9 cellular contexts compared by ENCODE assay signal in genomic region chr17:77466140-77466539, GRCh38.
A peak's percentile ranks its signal among the peaks of the same experiment; 100 is the strongest.
DNase-seq lines count a peak whose midpoint lies in the region; ATAC-seq and TF ChIP-seq lines count a peak whose summit lies in the region.
"Had no signal": no experiment of that assay in that cellular context is flagged by ENCODE, and none has a peak within 500 bp of the region (broad histone marks: within the 10 kb centered on the region; RNA-seq: fewer than 3 reads in every experiment).

No MANE protein-coding gene starts in this region.

- peak overlapping the region; percentile 95 for H4K91ac ChIP-seq in mesenchymal stem cell (ENCODE audit: low read length)

- H3K79me1 ChIP-seq in mesenchymal stem cell (replicated peaks; ENCODE audit: low read length, poor library complexity, severe bottlenecking), result peaks cover 19% of the 10 kb centered on the region

- peak overlapping the region in 1 of 2 experiments; percentile 35 for H3K23ac ChIP-seq in mesenchymal stem cell (ENCODE audit: low read length in 2 of 2)

- peak overlapping the region in 1 of 2 experiments; percentile 83 for H3K14ac ChIP-seq in mesenchymal stem cell (ENCODE audit: low read length in 2 of 2)

- no peak overlapping the region for H2AFZ ChIP-seq in mesenchymal stem cell (ENCODE audit: low read depth, low read length)

- H2BK120ac ChIP-seq in mesenchymal stem cell (ENCODE audit: low read depth, low read length), result peak overlapping the region; percentile 90

- peak overlapping the region; percentile 59 for H2AK5ac ChIP-seq in mesenchymal stem cell (ENCODE audit: low read length, severe bottlenecking)

- H3K4me3 Mint-ChIP-seq in activated T-cell treated with anti-CD3 and anti-CD28 coated beads, Interleukin-2, amount 50 U/mL, for 4 hours, result peak overlapping the region; percentile 74
- H3K4me3 Mint-ChIP-seq in type B pancreatic cell, result peak overlapping the region; percentile 67

- H3K27me3 Mint-ChIP-seq in activated T-cell treated with anti-CD3 and anti-CD28 coated beads, Interleukin-2, amount 50 U/mL, for 4 hours (ENCODE audit: low read depth), result no peaks in the 10 kb centered on the region
- no peaks in the 10 kb centered on the region for H3K27me3 Mint-ChIP-seq in type B pancreatic cell

- H3K4me1 Mint-ChIP-seq in activated T-cell treated with anti-CD3 and anti-CD28 coated beads, Interleukin-2, amount 50 U/mL, for 4 hours (ENCODE audit: low read depth), result peaks cover 86% of the 10 kb centered on the region
- peaks cover 69% of the 10 kb centered on the region for H3K4me1 Mint-ChIP-seq in type B pancreatic cell (ENCODE audit: unreplicated experiment)

- peak overlapping the region; percentile 46 to 88 for H2BK12ac ChIP-seq in mesenchymal stem cell (ENCODE audit: low read length in 2 of 2)

- TF ChIP-seq CTCF in colonic mucosa (IDR thresholded peaks at IDR 0.05), result no peak
- no peak for TF ChIP-seq CTCF in type B pancreatic cell (conservative IDR thresholded peaks at IDR 0.05)
- no peak for TF ChIP-seq CTCF in lower leg skin (IDR thresholded peaks at IDR 0.05)

- no peak overlapping the region for H2BK15ac ChIP-seq in mesenchymal stem cell (ENCODE audit: low read depth, poor library complexity, severe bottlenecking)

- H3K9me3 Mint-ChIP-seq in activated T-cell treated with anti-CD3 and anti-CD28 coated beads, Interleukin-2, amount 50 U/mL, for 4 hours, result no peaks in the 10 kb centered on the region
- H3K9me3 Mint-ChIP-seq in type B pancreatic cell, result no peaks in the 10 kb centered on the region

- no peaks in the 10 kb centered on the region for H3K36me3 ChIP-seq in colonic mucosa
- peaks cover 26 to 39% of the 10 kb centered on the region in 2 experiments for H3K36me3 ChIP-seq in mesenchymal stem cell (ENCODE audit: control insufficient read depth in 1 of 2, insufficient read depth in 2 of 2, low read depth in 1 of 2, low read length in 2 of 2)
- H3K36me3 ChIP-seq: thoracic aorta had no signal

- peak in 1 of 2 donors; percentile 4 for ATAC-seq in activated T-cell treated with anti-CD3 and anti-CD28 coated beads, Interleukin-2, amount 50 U/mL, for 4 hours
- no peak for ATAC-seq in GM21529 (IDR thresholded peaks at IDR 0.05; ENCODE audit: unreplicated experiment)

- H3K4me3 ChIP-seq in colonic mucosa (no peak overlapping the region), mesenchymal stem cell (ENCODE audit: insufficient read depth in 1 of 2, low read depth in 1 of 2, low read length in 2 of 2) (no peak overlapping the region), lower leg skin (ENCODE audit: low read depth, poor library complexity, severe bottlenecking) (no peak overlapping the region)
- H3K4me3 ChIP-seq: thoracic aorta had no signal

- WGBS in mesenchymal stem cell, result 10% methylated on average over 13 of the region's 13 CpGs
- WGBS in lower leg skin, 2 donors, result 56 to 74% methylated on average over 13 of the region's 13 CpGs

- H3K27ac ChIP-seq in colonic mucosa, result peak overlapping the region; percentile 60
- peak overlapping the region; percentile 85 for H3K27ac ChIP-seq in mesenchymal stem cell (ENCODE audit: low read length, poor library complexity, severe bottlenecking)

- peak overlapping the region; percentile 41 for H4K8ac ChIP-seq in mesenchymal stem cell (ENCODE audit: low read length)

- H3K27me3 ChIP-seq in colonic mucosa (no peaks in the 10 kb centered on the region), mesenchymal stem cell (ENCODE audit: control insufficient read depth in 1 of 2, insufficient read depth in 1 of 2, low read length in 2 of 2) (no peaks in the 10 kb centered on the region)

- H3K9ac ChIP-seq in colonic mucosa (ENCODE audit: low read depth in 2 of 2, low read length in 2 of 2) (peak overlapping the region in 1 of 2 donors; percentile 26), mesenchymal stem cell (ENCODE audit: low read length) (peak overlapping the region; percentile 27)

- peak overlapping the region; percentile 53 for H2BK5ac ChIP-seq in mesenchymal stem cell (ENCODE audit: low read depth, low read length, poor library complexity, severe bottlenecking)

- no peak overlapping the region for H3K4me2 ChIP-seq in mesenchymal stem cell (ENCODE audit: low read length, poor library complexity, severe bottlenecking)

- intact Hi-C loops in colonic mucosa (cut with DNase I), result no loop called here
- intact Hi-C loops in lower leg skin (cut with DNase I; ENCODE audit: low total_unique reads), result no loop called here

- no peaks in the 10 kb centered on the region for H3K9me3 ChIP-seq in colonic mucosa
- H3K9me3 ChIP-seq in mesenchymal stem cell (ENCODE audit: control insufficient read depth, low read length), result no peaks in the 10 kb centered on the region
- H3K9me3 ChIP-seq: thoracic aorta had no signal

- peaks cover 29% of the 10 kb centered on the region for H3K36me3 Mint-ChIP-seq in activated T-cell treated with anti-CD3 and anti-CD28 coated beads, Interleukin-2, amount 50 U/mL, for 4 hours (ENCODE audit: insufficient read depth)
- H3K36me3 Mint-ChIP-seq in type B pancreatic cell, result peaks cover 27% of the 10 kb centered on the region

- no peak for DNase-seq in activated T-cell treated with anti-CD3 and anti-CD28 coated beads, Interleukin-2, amount 50 U/mL, for 4 hours
- DNase-seq in activated T-cell treated with anti-CD3 and anti-CD28 coated beads, Interleukin-2, amount 50 U/mL, for 1 hour, result no peak
- no peak for DNase-seq in colonic mucosa
- peak; percentile 79 for DNase-seq in mesenchymal stem cell
- peak; percentile 68 for DNase-seq in type B pancreatic cell (ENCODE audit: extremely low spot score, unreplicated experiment)
- no peak for DNase-seq in lower leg skin (ENCODE audit: low spot score in 2 of 2)
- DNase-seq in NCI-H1436 (lab: John Stamatoyannopoulos, UW), result no peak

- peak overlapping the region; percentile 89 for H3K27ac Mint-ChIP-seq in type B pancreatic cell

- TF ChIP-seq POLR2A in lower leg skin (IDR thresholded peaks at IDR 0.05), result no peak

- peak overlapping the region; percentile 94 for H3K4ac ChIP-seq in mesenchymal stem cell (ENCODE audit: low read depth in 1 of 2, low read length in 2 of 2)

- H3K18ac ChIP-seq in mesenchymal stem cell (ENCODE audit: low read depth in 1 of 2, low read length in 2 of 2), result peak overlapping the region; percentile 74 to 88

- peaks cover 11% of the 10 kb centered on the region for H3K4me1 ChIP-seq in colonic mucosa
- H3K4me1 ChIP-seq in mesenchymal stem cell (ENCODE audit: control insufficient read depth, insufficient read depth, low read depth, low read length), result peaks cover 58% of the 10 kb centered on the region

Comparison
In these comparisons a context has a peak if more than half of its experiments do, and no peak if none do; other contexts are left out.
1. DNase-seq: peak in mesenchymal stem cell (single experiment) and type B pancreatic cell (single experiment); none in activated T-cell treated with anti-CD3 and anti-CD28 coated beads, Interleukin-2, amount 50 U/mL, for 4 hours (single experiment), activated T-cell treated with anti-CD3 and anti-CD28 coated beads, Interleukin-2, amount 50 U/mL, for 1 hour (single experiment), colonic mucosa (single experiment), lower leg skin (0 of 2) and NCI-H1436 (single experiment).